ENCODE assay signal across 1 cellular context in the genomic region with DNA sequence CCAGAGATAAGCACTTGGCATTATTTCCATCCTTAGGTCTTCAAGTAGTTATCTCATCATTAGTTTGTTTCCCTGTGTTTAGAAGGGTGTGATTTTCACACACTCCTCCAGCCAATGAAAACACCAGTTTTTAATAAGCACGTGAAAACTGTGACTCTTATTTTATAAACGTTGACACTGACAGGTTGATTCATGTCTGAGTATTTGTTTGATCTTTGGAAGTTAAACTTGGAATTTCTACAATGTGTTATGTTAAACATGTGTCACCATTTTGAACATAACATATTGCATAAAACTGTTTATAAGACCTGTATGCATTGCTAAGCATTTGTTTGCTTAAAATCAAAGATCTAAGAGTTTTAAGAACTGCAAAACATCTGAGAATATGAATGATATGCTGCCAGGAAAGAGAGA.
TF ChIP-seq lines count a peak whose summit lies in the region.

No MANE protein-coding gene starts in this region.

TF ChIP-seq in HepG2, 621 proteins besides CTCF, POLR2A, EP300 and RAD21 (continues in another document):
- TF ChIP-seq CREB1 (IDR thresholded peaks at IDR 0.05) (0 out of 2 replicates have a peak, but pooled peaks have one; percentile 28), CREB1 (CRISPR knock-in tag; IDR thresholded peaks at IDR 0.05) (no peak), GPN1 (CRISPR knock-in tag; IDR thresholded peaks at IDR 0.05; ENCODE audit: borderline replicate concordance) (no peak), SMAD9 (CRISPR knock-in tag; IDR thresholded peaks at IDR 0.05) (no peak), PLRG1 (conservative IDR thresholded peaks at IDR 0.05) (no peak), ISX (CRISPR knock-in tag; conservative IDR thresholded peaks at IDR 0.05) (no peak), RCOR2 (CRISPR knock-in tag; IDR thresholded peaks at IDR 0.05) (peak; percentile 46; the same call in 1 of the 2 replicates), NR2F1 (CRISPR knock-in tag; IDR thresholded peaks at IDR 0.05) (no peak; a peak in 2 of 4 replicates), ATM (IDR thresholded peaks at IDR 0.05; ENCODE audit: borderline replicate concordance) (peak; percentile 6; the same call in 1 of the 2 replicates), KIAA2018 (CRISPR knock-in tag; IDR thresholded peaks at IDR 0.05; ENCODE audit: borderline replicate concordance) (no peak), CSRNP2 (CRISPR knock-in tag; conservative IDR thresholded peaks at IDR 0.05; ENCODE audit: low read depth) (no peak), ZNF34 (CRISPR knock-in tag; IDR thresholded peaks at IDR 0.05; ENCODE audit: borderline replicate concordance) (no peak), RARA (CRISPR knock-in tag; IDR thresholded peaks at IDR 0.05) (peak; percentile 61), SOX5 (CRISPR knock-in tag; IDR thresholded peaks at IDR 0.05; ENCODE audit: borderline replicate concordance) (peak; percentile 83), ISL2 (CRISPR knock-in tag; IDR thresholded peaks at IDR 0.05) (peak; percentile 43; the same call in 1 of the 2 replicates), FOXP4 (CRISPR knock-in tag; IDR thresholded peaks at IDR 0.05) (0 out of 2 replicates have a peak, but pooled peaks have one; percentile 42), SOX13 (IDR thresholded peaks at IDR 0.05) (no peak), SOX13 (CRISPR knock-in tag; conservative IDR thresholded peaks at IDR 0.05 in 1 of 2, IDR thresholded peaks at IDR 0.05 in 1 of 2) (peak in 1 of 2 experiments; percentile 70; a peak in 2 of 4 replicates), FOXP1 (IDR thresholded peaks at IDR 0.05) (peak; percentile 90), FOXP1 (CRISPR knock-in tag; IDR thresholded peaks at IDR 0.05) (peak; percentile 90), SMYD3 (CRISPR knock-in tag; IDR thresholded peaks at IDR 0.05) (no peak), MXD4 (CRISPR knock-in tag; IDR thresholded peaks at IDR 0.05) (peak; percentile 37; the same call in 1 of the 2 replicates), ZNF782 (CRISPR knock-in tag; IDR thresholded peaks at IDR 0.05; ENCODE audit: borderline replicate concordance) (no peak), MED1 (CRISPR knock-in tag; IDR thresholded peaks at IDR 0.05) (peak; percentile 69), MXI1 (IDR thresholded peaks at IDR 0.05; ENCODE audit: borderline replicate concordance, low read depth, low read length) (no peak), ZBTB42 (CRISPR knock-in tag; IDR thresholded peaks at IDR 0.05) (no peak), RXRB (CRISPR knock-in tag; IDR thresholded peaks at IDR 0.05; ENCODE audit: borderline replicate concordance) (peak; percentile 18; the same call in 1 of the 2 replicates), GATAD2A (CRISPR knock-in tag; IDR thresholded peaks at IDR 0.05) (peak; percentile 70), FOSL1 (CRISPR knock-in tag; IDR thresholded peaks at IDR 0.05; ENCODE audit: borderline replicate concordance) (peak; percentile 45; the same call in 1 of the 2 replicates)
- TF ChIP-seq, protein P1, sequence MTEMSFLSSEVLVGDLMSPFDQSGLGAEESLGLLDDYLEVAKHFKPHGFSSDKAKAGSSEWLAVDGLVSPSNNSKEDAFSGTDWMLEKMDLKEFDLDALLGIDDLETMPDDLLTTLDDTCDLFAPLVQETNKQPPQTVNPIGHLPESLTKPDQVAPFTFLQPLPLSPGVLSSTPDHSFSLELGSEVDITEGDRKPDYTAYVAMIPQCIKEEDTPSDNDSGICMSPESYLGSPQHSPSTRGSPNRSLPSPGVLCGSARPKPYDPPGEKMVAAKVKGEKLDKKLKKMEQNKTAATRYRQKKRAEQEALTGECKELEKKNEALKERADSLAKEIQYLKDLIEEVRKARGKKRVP (CRISPR knock-in tag; IDR thresholded peaks at IDR 0.05), result peak in 1 of 2 experiments; percentile 51; a peak in 1 of 4 replicates
- TF ChIP-seq, protein P2, sequence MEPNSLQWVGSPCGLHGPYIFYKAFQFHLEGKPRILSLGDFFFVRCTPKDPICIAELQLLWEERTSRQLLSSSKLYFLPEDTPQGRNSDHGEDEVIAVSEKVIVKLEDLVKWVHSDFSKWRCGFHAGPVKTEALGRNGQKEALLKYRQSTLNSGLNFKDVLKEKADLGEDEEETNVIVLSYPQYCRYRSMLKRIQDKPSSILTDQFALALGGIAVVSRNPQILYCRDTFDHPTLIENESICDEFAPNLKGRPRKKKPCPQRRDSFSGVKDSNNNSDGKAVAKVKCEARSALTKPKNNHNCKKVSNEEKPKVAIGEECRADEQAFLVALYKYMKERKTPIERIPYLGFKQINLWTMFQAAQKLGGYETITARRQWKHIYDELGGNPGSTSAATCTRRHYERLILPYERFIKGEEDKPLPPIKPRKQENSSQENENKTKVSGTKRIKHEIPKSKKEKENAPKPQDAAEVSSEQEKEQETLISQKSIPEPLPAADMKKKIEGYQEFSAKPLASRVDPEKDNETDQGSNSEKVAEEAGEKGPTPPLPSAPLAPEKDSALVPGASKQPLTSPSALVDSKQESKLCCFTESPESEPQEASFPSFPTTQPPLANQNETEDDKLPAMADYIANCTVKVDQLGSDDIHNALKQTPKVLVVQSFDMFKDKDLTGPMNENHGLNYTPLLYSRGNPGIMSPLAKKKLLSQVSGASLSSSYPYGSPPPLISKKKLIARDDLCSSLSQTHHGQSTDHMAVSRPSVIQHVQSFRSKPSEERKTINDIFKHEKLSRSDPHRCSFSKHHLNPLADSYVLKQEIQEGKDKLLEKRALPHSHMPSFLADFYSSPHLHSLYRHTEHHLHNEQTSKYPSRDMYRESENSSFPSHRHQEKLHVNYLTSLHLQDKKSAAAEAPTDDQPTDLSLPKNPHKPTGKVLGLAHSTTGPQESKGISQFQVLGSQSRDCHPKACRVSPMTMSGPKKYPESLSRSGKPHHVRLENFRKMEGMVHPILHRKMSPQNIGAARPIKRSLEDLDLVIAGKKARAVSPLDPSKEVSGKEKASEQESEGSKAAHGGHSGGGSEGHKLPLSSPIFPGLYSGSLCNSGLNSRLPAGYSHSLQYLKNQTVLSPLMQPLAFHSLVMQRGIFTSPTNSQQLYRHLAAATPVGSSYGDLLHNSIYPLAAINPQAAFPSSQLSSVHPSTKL (CRISPR knock-in tag; IDR thresholded peaks at IDR 0.05), result peak; percentile 90
- TF ChIP-seq, protein P3, sequence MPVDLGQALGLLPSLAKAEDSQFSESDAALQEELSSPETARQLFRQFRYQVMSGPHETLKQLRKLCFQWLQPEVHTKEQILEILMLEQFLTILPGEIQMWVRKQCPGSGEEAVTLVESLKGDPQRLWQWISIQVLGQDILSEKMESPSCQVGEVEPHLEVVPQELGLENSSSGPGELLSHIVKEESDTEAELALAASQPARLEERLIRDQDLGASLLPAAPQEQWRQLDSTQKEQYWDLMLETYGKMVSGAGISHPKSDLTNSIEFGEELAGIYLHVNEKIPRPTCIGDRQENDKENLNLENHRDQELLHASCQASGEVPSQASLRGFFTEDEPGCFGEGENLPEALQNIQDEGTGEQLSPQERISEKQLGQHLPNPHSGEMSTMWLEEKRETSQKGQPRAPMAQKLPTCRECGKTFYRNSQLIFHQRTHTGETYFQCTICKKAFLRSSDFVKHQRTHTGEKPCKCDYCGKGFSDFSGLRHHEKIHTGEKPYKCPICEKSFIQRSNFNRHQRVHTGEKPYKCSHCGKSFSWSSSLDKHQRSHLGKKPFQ (CRISPR knock-in tag; IDR thresholded peaks at IDR 0.05; ENCODE audit: insufficient replicate concordance), result no peak
- TF ChIP-seq, protein P4, sequence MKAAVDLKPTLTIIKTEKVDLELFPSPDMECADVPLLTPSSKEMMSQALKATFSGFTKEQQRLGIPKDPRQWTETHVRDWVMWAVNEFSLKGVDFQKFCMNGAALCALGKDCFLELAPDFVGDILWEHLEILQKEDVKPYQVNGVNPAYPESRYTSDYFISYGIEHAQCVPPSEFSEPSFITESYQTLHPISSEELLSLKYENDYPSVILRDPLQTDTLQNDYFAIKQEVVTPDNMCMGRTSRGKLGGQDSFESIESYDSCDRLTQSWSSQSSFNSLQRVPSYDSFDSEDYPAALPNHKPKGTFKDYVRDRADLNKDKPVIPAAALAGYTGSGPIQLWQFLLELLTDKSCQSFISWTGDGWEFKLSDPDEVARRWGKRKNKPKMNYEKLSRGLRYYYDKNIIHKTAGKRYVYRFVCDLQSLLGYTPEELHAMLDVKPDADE (CRISPR knock-in tag; IDR thresholded peaks at IDR 0.05), result no peak
